In genomic region chr18:32339062-32339461, GRCh38 we compare ENCODE assay signal across 31 cellular contexts.
"Had no signal": no experiment of that assay in that cellular context is flagged by ENCODE, and none has a peak within 500 bp of the region (broad histone marks: within the 10 kb centered on the region; RNA-seq: fewer than 3 reads in every experiment).

No MANE protein-coding gene starts in this region.

- ATAC-seq: naive thymus-derived CD8-positive, alpha-beta T cell; natural killer cell treated with Interleukin-12 subunit alpha and Interleukin-12 subunit beta and Interleukin-15 and Interleukin-18, amount 100 ng/mL, for 72 hours; psoas muscle; right cardiac atrium; right lobe of liver; stimulated activated effector memory CD8-positive, alpha-beta T cell treated with anti-CD3 and anti-CD28 coated beads, Interleukin-12 subunit alpha, Interleukin-12 subunit beta, amount 100 ng/mL, for 72 hours; stimulated activated naive B cell treated with anti-CD40 and anti-IgM and Interleukin-4, amounts not matched to agents 10 μg/mL and 1 μg/mL and 100 μg/mL, for 72 hours had no signal

- H3K9ac ChIP-seq: parathyroid adenoma had no signal

- H3K4me3 ChIP-seq: psoas muscle, right lobe of liver, sigmoid colon, smooth muscle cell, spleen, stomach, thoracic aorta, thyroid gland, tibial nerve, upper lobe of left lung, vagina had no signal

- DNase-seq: naive B cell; naive thymus-derived CD8-positive, alpha-beta T cell; nephron progenitor cell; nucleus accumbens; posterior cingulate gyrus; psoas muscle; right cardiac atrium; right lobe of liver; sigmoid colon; spleen; stimulated activated CD4-positive, alpha-beta T cell treated with anti-CD3 and anti-CD28 coated beads, Interleukin-12 subunit alpha, Interleukin-12 subunit beta, amount 100 ng/mL, for 4 hours; stimulated activated CD4-positive, alpha-beta T cell treated with anti-CD3 and anti-CD28 coated beads, Interleukin-2, amount 100 ng/mL, for 24 hours; stimulated activated CD4-positive, alpha-beta T cell treated with anti-CD3 and anti-CD28 coated beads, Interleukin-2, amount 100 ng/mL, for 48 hours; stimulated activated CD4-positive, alpha-beta T cell treated with anti-CD3 and anti-CD28 coated beads, Interleukin-4, amount 100 ng/mL, for 24 hours; stimulated activated naive B cell treated with anti-CD40 and anti-IgM and Interleukin-4, amounts not matched to agents 10 μg/mL and 1 μg/mL and 100 μg/mL, for 72 hours; stimulated activated naive CD4-positive, alpha-beta T cell treated with Interleukin-2 at 50 U/mL for 16 hours; stomach; thyroid gland; trophoblast cell; upper lobe of left lung had no signal

- H3K9me3 ChIP-seq: neutrophil, psoas muscle, right lobe of liver, sigmoid colon, stomach, thoracic aorta, thyroid gland, tibial nerve, upper lobe of left lung, vagina had no signal

- H3K27me3 ChIP-seq: right lobe of liver, sigmoid colon, stomach, thyroid gland, tibial nerve, upper lobe of left lung, vagina had no signal

- H3K4me2 ChIP-seq: smooth muscle cell had no signal

- H3K4me1 ChIP-seq: parathyroid adenoma, sigmoid colon, spleen, vagina had no signal

- H3K36me3 Mint-ChIP-seq: naive B cell; naive thymus-derived CD8-positive, alpha-beta T cell; natural killer cell treated with Interleukin-12 subunit alpha and Interleukin-12 subunit beta and Interleukin-15 and Interleukin-18, amount 100 ng/mL, for 72 hours; stimulated activated effector memory CD8-positive, alpha-beta T cell treated with anti-CD3 and anti-CD28 coated beads, Interleukin-12 subunit alpha, Interleukin-12 subunit beta, amount 100 ng/mL, for 72 hours; stimulated activated naive B cell treated with anti-CD40 and anti-IgM and Interleukin-4, amounts not matched to agents 10 μg/mL and 1 μg/mL and 100 μg/mL, for 72 hours had no signal

- H2AFZ ChIP-seq: parathyroid adenoma had no signal

- H3K36me3 ChIP-seq: neutrophil, right lobe of liver, sigmoid colon, spleen, stomach, thoracic aorta, thyroid gland, upper lobe of left lung, vagina had no signal

- H3K9me3 Mint-ChIP-seq: natural killer cell treated with Interleukin-12 subunit alpha and Interleukin-12 subunit beta and Interleukin-15 and Interleukin-18, amount 100 ng/mL, for 72 hours; nephron progenitor cell; stimulated activated effector memory CD8-positive, alpha-beta T cell treated with anti-CD3 and anti-CD28 coated beads, Interleukin-12 subunit alpha, Interleukin-12 subunit beta, amount 100 ng/mL, for 72 hours; stimulated activated naive B cell treated with anti-CD40 and anti-IgM and Interleukin-4, amounts not matched to agents 10 μg/mL and 1 μg/mL and 100 μg/mL, for 72 hours; stimulated activated naive CD8-positive, alpha-beta T cell treated with anti-CD3 and anti-CD28 coated beads, Interleukin-15, Interleukin-2, amounts not matched to agents 100 ng/mL and 50 ng/mL, for 24 hours had no signal

- H3K27ac Mint-ChIP-seq: naive B cell; naive thymus-derived CD8-positive, alpha-beta T cell; natural killer cell treated with Interleukin-12 subunit alpha and Interleukin-12 subunit beta and Interleukin-15 and Interleukin-18, amount 100 ng/mL, for 72 hours; nephron progenitor cell; progenitor cell of endocrine pancreas; stimulated activated effector memory CD8-positive, alpha-beta T cell treated with anti-CD3 and anti-CD28 coated beads, Interleukin-12 subunit alpha, Interleukin-12 subunit beta, amount 100 ng/mL, for 72 hours; stimulated activated naive B cell treated with anti-CD40 and anti-IgM and Interleukin-4, amounts not matched to agents 10 μg/mL and 1 μg/mL and 100 μg/mL, for 72 hours; stimulated activated naive CD8-positive, alpha-beta T cell treated with anti-CD3 and anti-CD28 coated beads, Interleukin-15, Interleukin-2, amounts not matched to agents 100 ng/mL and 50 ng/mL, for 24 hours had no signal

- H3K79me2 ChIP-seq: parathyroid adenoma had no signal

- FAIRE-seq: urothelium cell line had no signal

- H3K27ac ChIP-seq: neutrophil, parathyroid adenoma, psoas muscle, right lobe of liver, sigmoid colon, spleen, stomach, thoracic aorta, tibial nerve, upper lobe of left lung, vagina had no signal
